Comparison of ENCODE assay signal across 1 cellular context in the genomic region with DNA sequence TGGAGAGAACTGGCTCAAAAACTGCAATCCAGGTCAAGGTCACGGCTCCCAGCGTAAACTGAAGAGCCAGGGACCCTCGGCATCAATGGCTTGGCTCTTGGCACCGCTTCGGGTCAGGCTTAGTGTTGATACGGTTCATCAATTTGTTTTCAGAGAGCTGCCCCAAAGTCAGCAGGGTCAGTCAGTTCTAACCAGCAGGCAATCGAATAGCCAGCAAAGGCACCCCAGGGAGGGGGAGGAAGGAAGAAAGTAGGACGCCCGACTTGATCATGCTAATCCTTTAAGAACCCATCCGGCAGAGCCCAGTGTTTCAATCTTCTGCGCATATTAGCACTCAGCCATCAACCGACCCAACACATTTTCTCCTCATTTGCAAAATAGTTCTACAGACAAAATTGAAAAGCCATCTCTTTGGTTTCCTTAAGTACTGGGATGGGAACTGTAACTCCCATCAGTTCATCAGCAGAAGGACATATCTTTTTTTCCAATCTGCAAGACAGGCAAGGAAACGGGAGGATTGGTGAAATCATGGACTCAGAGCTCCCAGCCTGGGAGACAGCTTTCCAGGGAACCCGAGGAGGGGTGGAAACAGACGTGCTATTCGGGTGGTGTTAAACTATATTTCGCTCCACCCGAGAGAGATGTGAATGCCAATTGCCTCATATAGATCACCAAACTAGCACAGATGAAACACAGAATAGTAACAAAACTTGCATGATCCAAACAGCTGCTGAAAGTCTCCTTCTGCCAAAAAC.
TF ChIP-seq lines count a peak whose summit lies in the region.

No MANE protein-coding gene starts in this region.

TF ChIP-seq in IMR-90, 13 proteins besides CTCF, POLR2A, EP300 and RAD21:
- TF ChIP-seq CEBPB (IDR thresholded peaks at IDR 0.05; ENCODE audit: low read depth, low read length) (no peak), RCOR1 (IDR thresholded peaks at IDR 0.05; ENCODE audit: insufficient replicate concordance, low read length) (no peak), SMC3 (IDR thresholded peaks at IDR 0.05; ENCODE audit: low read depth, low read length) (no peak)
